Comparison of ENCODE assay signal across 11 cellular contexts in genomic region chr12:67909091-67909531, GRCh38.
DNase-seq lines count a peak whose midpoint lies in the region; ATAC-seq and TF ChIP-seq lines count a peak whose summit lies in the region.
"Had no signal": no experiment of that assay in that cellular context is flagged by ENCODE, and none has a peak within 500 bp of the region (broad histone marks: within the 10 kb centered on the region; RNA-seq: fewer than 3 reads in every experiment).

No MANE protein-coding gene starts in this region.

- TF ChIP-seq POLR2A in adrenal gland (IDR thresholded peaks at IDR 0.05): no peak

- peaks cover 19% of the 10 kb centered on the region for H3K27me3 Mint-ChIP-seq in T-helper 17 cell

- H4K20me1 ChIP-seq in fibroblast of lung (ENCODE audit: control insufficient read depth, extremely low read depth, insufficient read depth, low read length): no peaks in the 10 kb centered on the region

- H3K4me3 ChIP-seq in fibroblast of lung (replicated peaks in 1 of 4; ENCODE audit: control extremely low read depth in 1 of 4, insufficient read depth in 1 of 4, low read depth in 3 of 4, low read length in 4 of 4) (no peak overlapping the region), retinal pigment epithelial cell (ENCODE audit: low read length) (no peak overlapping the region), adrenal gland (no peak overlapping the region), upper lobe of right lung (no peak overlapping the region)
- H3K4me3 ChIP-seq: GM12878 had no signal

- ATAC-seq in upper lobe of right lung: no peak
- no peak for ATAC-seq in T-helper 17 cell
- ATAC-seq: GM12878; naive thymus-derived CD8-positive, alpha-beta T cell had no signal

- H3K36me3 ChIP-seq in fibroblast of lung (ENCODE audit: control insufficient read depth, insufficient read depth, low read length) (no peaks in the 10 kb centered on the region), adrenal gland (replicated peaks in 1 of 2) (no peaks in the 10 kb centered on the region), upper lobe of right lung (no peaks in the 10 kb centered on the region)

- H3K9me3 ChIP-seq in fibroblast of lung (ENCODE audit: control insufficient read depth, insufficient read depth, low read depth, low read length) (no peaks in the 10 kb centered on the region), adrenal gland (replicated peaks in 1 of 3) (no peaks in the 10 kb centered on the region), upper lobe of right lung (no peaks in the 10 kb centered on the region), T-helper 17 cell (ENCODE audit: control insufficient read depth, low read length, poor library complexity, severe bottlenecking) (no peaks in the 10 kb centered on the region)

- POLR2A ChIA-PET in RWPE1 (lab: Yijun Ruan, JAX; ENCODE audit: low non-redundant PET): no interaction called here

- no peak overlapping the region for H3K4me3 Mint-ChIP-seq in T-helper 17 cell
- H3K4me3 Mint-ChIP-seq: naive thymus-derived CD8-positive, alpha-beta T cell had no signal

- H3K36me3 Mint-ChIP-seq in T-helper 17 cell (ENCODE audit: low read depth): peaks cover 4% of the 10 kb centered on the region

- no peak overlapping the region for H3K27ac Mint-ChIP-seq in T-helper 17 cell
- H3K27ac Mint-ChIP-seq: naive thymus-derived CD8-positive, alpha-beta T cell had no signal

- H3K27me3 ChIP-seq in fibroblast of lung (ENCODE audit: control insufficient read depth, insufficient read depth, low read length): no peaks in the 10 kb centered on the region
- H3K27me3 ChIP-seq in adrenal gland: no peaks in the 10 kb centered on the region
- H3K27me3 ChIP-seq in upper lobe of right lung: no peaks in the 10 kb centered on the region

- no peak overlapping the region for H2AFZ ChIP-seq in fibroblast of lung (ENCODE audit: low read length)

- H3K79me2 ChIP-seq in fibroblast of lung (ENCODE audit: control insufficient read depth, insufficient read depth, low read length): no peaks in the 10 kb centered on the region

- H3K9ac ChIP-seq in fibroblast of lung (ENCODE audit: insufficient read depth, low read length): no peak overlapping the region

- 66 to 72% (median 68%) methylated on average over 4 of the region's 4 CpGs for WGBS in adrenal gland, 4 donors

- TF ChIP-seq CTCF in RWPE1 (conservative IDR thresholded peaks at IDR 0.05; ENCODE audit: low read depth) (no peak), fibroblast of lung (conservative IDR thresholded peaks at IDR 0.05 in 1 of 2, IDR thresholded peaks at IDR 0.05 in 1 of 2; ENCODE audit: low read depth in 1 of 2, low read length in 2 of 2) (no peak), retinal pigment epithelial cell (conservative IDR thresholded peaks at IDR 0.05; ENCODE audit: low read depth, low read length) (no peak), adrenal gland (IDR thresholded peaks at IDR 0.05) (no peak), upper lobe of right lung (IDR thresholded peaks at IDR 0.05) (no peak)

- DNase-seq in GM04503 (ENCODE audit: low read depth): peak; percentile 95
- DNase-seq in RWPE1 (ENCODE audit: low spot score): peak; percentile 13
- DNase-seq in fibroblast of lung (ENCODE audit: low read depth in 2 of 2): peak; percentile 12 to 94
- DNase-seq in retinal pigment epithelial cell (ENCODE audit: low read depth): peak; percentile 62
- no peak for DNase-seq in adrenal gland
- no peak for DNase-seq in upper lobe of right lung
- no peak for DNase-seq in T-helper 17 cell
- DNase-seq in activated naive CD4-positive, alpha-beta T cell treated with Interleukin-2 at 50 U/mL for 16 hours: no peak
- DNase-seq: activated CD4-positive, alpha-beta T cell treated with anti-CD3 and anti-CD28 coated beads for 4 hours; naive thymus-derived CD8-positive, alpha-beta T cell had no signal

- peaks cover 8% of the 10 kb centered on the region for H3K4me1 ChIP-seq in fibroblast of lung (ENCODE audit: control insufficient read depth, extremely low read depth, insufficient read depth, low read length)
- no peaks in the 10 kb centered on the region for H3K4me1 ChIP-seq in adrenal gland (replicated peaks in 1 of 2)
- H3K4me1 ChIP-seq in upper lobe of right lung: no peaks in the 10 kb centered on the region

- CTCF ChIA-PET in RWPE1 (lab: Yijun Ruan, JAX): no interaction called here

- H3K4me2 ChIP-seq in fibroblast of lung (ENCODE audit: extremely low read depth, insufficient read depth, low read length): no peak overlapping the region

- H3K27ac ChIP-seq in RWPE1: no peak overlapping the region
- H3K27ac ChIP-seq in fibroblast of lung (ENCODE audit: insufficient read depth, low read length): no peak overlapping the region
- H3K27ac ChIP-seq in adrenal gland: no peak overlapping the region
- H3K27ac ChIP-seq in upper lobe of right lung: no peak overlapping the region

- intact Hi-C loops in adrenal gland (cut with DNase I) (no loop called here), upper lobe of right lung (cut with DNase I) (no loop called here)

- no peaks in the 10 kb centered on the region for H3K4me1 Mint-ChIP-seq in T-helper 17 cell

Comparison
In these comparisons a context has a peak if more than half of its experiments do, and no peak if none do; other contexts are left out.
1. DNase-seq: peak in GM04503 (single experiment), RWPE1 (single experiment), fibroblast of lung (2 of 2) and retinal pigment epithelial cell (single experiment); none in adrenal gland (0 of 7), upper lobe of right lung (single experiment), T-helper 17 cell (0 of 3) and activated naive CD4-positive, alpha-beta T cell treated with Interleukin-2 at 50 U/mL for 16 hours (single experiment).